In the genomic region with DNA sequence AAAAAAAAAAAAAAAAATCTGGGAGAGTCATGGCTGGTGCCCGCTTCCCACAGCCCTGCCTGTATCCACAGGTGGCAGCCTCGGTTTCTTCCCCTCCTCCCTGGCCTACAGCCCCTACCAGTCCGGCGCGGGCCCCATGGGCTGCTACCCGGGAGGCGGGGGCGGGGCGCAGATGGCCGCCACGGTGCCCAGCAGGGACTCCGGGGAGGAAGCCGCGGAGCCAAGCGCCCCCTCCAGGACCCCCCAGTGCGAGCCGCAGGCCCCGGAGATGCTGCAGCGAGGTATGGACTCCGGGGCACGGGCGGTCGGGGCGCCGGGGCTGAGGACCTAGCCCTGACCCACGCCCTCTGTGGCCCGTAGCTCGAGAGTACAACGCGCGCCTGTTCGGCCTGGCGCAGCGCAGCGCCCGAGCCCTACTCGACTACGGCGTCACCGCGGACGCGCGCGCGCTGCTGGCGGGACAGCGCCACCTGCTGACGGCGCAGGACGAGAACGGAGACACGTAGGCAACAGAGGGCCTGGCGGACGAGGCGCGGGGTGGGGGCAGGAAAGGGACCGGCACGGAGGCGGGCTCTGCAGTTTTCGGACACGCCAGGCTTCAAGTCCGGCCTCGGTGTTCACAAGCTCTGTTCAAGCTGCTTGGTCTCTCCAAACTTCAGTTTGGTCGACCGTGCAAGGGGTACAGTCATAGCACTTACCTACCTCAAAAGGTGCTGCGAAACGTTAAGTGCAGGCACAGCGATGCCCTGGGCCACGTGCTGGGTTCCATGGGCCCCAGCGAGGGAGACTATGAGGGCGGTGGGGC, we compare ENCODE assay signal across 8 cellular contexts. TPM values are rescaled to one million over a fixed set of nuclear protein-coding genes. Genes with fewer than 3 reads are reported as not detected.
DNase-seq lines count a peak whose midpoint lies in the region; ATAC-seq and TF ChIP-seq lines count a peak whose summit lies in the region.

No MANE protein-coding gene starts in this region.

- 3% methylated on average over 38 of the region's 72 CpGs for WGBS in esophagus muscularis mucosa

- H3K36me3 ChIP-seq in HUES48 (ENCODE audit: control insufficient read depth, insufficient read depth, low read length) (peaks cover 32% of the 10 kb centered on the region), esophagus muscularis mucosa (peaks cover 0 to 63% (median 49%) of the 10 kb centered on the region in 4 donors)

- peak; percentile 95 to 96 (median 95) for TF ChIP-seq CTCF in esophagus muscularis mucosa (IDR thresholded peaks at IDR 0.05)

- no peak for TF ChIP-seq POLR2A in esophagus muscularis mucosa (IDR thresholded peaks at IDR 0.05; ENCODE audit: low read depth)

- ATAC-seq in GM19455 (IDR thresholded peaks at IDR 0.05; ENCODE audit: unreplicated experiment), result peak; percentile 40

- H3K27me3 ChIP-seq in HUES48 (ENCODE audit: control insufficient read depth, insufficient read depth, low read length) (peaks cover 14% of the 10 kb centered on the region), esophagus muscularis mucosa (no peaks in the 10 kb centered on the region)

- H3K27ac ChIP-seq in HUES48 (ENCODE audit: low read depth, low read length) (peak overlapping the region; percentile 63), esophagus muscularis mucosa (replicated peaks in 1 of 4) (peak overlapping the region; percentile 86 to 99 (median 94))

- DNase-seq in COLO668 (lab: John Stamatoyannopoulos, UW; ENCODE audit: unreplicated experiment) (peak; percentile 86), OCI-M2 (lab: John Stamatoyannopoulos, UW; ENCODE audit: unreplicated experiment) (peak; percentile 39), esophagus muscularis mucosa (ENCODE audit: extremely low spot score) (peak; percentile 95), myocyte (ENCODE audit: low read depth) (peak; percentile 84)
- DNase-seq in activated T-cell treated with anti-CD3 and anti-CD28 coated beads, Interleukin-2, amount 50 U/mL, for 48 hours, result peak; percentile 93
- DNase-seq in stimulated activated CD8-positive, alpha-beta memory T cell treated with anti-CD3 and anti-CD28 coated beads, Interleukin-7, amount 100 ng/mL, for 4 hours (ENCODE audit: low read depth in 2 of 2), result peak; percentile 66 to 80

- H3K9me3 ChIP-seq in HUES48 (ENCODE audit: control insufficient read depth, insufficient read depth, low read length), result no peaks in the 10 kb centered on the region
- no peaks in the 10 kb centered on the region for H3K9me3 ChIP-seq in esophagus muscularis mucosa

- H3K4me1 ChIP-seq in HUES48 (ENCODE audit: control insufficient read depth, insufficient read depth, low read length), result peaks cover 14% of the 10 kb centered on the region
- peaks cover 25 to 96% (median 85%) of the 10 kb centered on the region in 4 donors for H3K4me1 ChIP-seq in esophagus muscularis mucosa

- TF ChIP-seq EP300 in esophagus muscularis mucosa (IDR thresholded peaks at IDR 0.05), result no peak

- intact Hi-C loops in esophagus muscularis mucosa (cut with DNase I), result no loop called here

- H3K9ac ChIP-seq in HUES48 (ENCODE audit: low read depth, low read length), result no peak overlapping the region

- peak overlapping the region; percentile 69 for H3K4me3 ChIP-seq in HUES48 (ENCODE audit: low read depth, low read length)
- H3K4me3 ChIP-seq in esophagus muscularis mucosa, result peak overlapping the region; percentile 59 to 68 (median 65)

RNA-seq across cellular contexts. Expression of a gene that starts 3.9 kb away (rescaled TPM):
- total RNA-seq in esophagus muscularis mucosa (10 to 100 TPM; 18.7 to 47.0 (median 41.2) TPM), myocyte (43.6 and 45.0 TPM in 2 replicates)
- polyA plus RNA-seq in myocyte (2012), result 26.4 TPM

RNA-seq across cellular contexts. Expression of a gene that starts 19.2 kb away (rescaled TPM):
- 100 to 1,000 TPM in 2 of 4 donors, 10 to 100 TPM in 2; 88.0 to 268 (median 108) TPM for total RNA-seq in esophagus muscularis mucosa
- 0.10 and 0.32 TPM in 2 replicates for total RNA-seq in myocyte
- 2.7 TPM for polyA plus RNA-seq in myocyte (2012)

RNA-seq across cellular contexts. Expression of a gene that starts 21.2 kb away (rescaled TPM):
- total RNA-seq in esophagus muscularis mucosa (10 to 100 TPM; 19.5 to 45.9 (median 29.0) TPM), myocyte (17.3 and 22.4 TPM in 2 replicates)
- 11.7 TPM for polyA plus RNA-seq in myocyte (2012)

RNA-seq across cellular contexts. Expression of a gene that starts 33.0 kb away (rescaled TPM):
- total RNA-seq in esophagus muscularis mucosa (10 to 100 TPM; 61.0 to 92.7 (median 71.2) TPM), myocyte (73.3 and 93.3 TPM in 2 replicates)
- polyA plus RNA-seq in myocyte (2012), result 83.8 TPM

RNA-seq across cellular contexts. Expression of a gene that starts 51.9 kb away (rescaled TPM):
- total RNA-seq in esophagus muscularis mucosa, result 1 to 10 TPM in 1 of 4 donors, not detected in 3; 1.0 TPM
- not detected in 2 replicates for total RNA-seq in myocyte
- polyA plus RNA-seq in myocyte (2012), result not detected

Comparison
In these comparisons a context has a peak if more than half of its experiments do, and no peak if none do; other contexts are left out.
1. Peak in every context shown above with its lines: DNase-seq, ATAC-seq, H3K4me3 ChIP-seq and H3K27ac ChIP-seq.
2. DNase-seq: peak in every context shown above with its lines; median percentile 95 in esophagus muscularis mucosa; 93 in activated T-cell treated with anti-CD3 and anti-CD28 coated beads, Interleukin-2, amount 50 U/mL, for 48 hours; 86 in COLO668; 84 in myocyte; 73 in stimulated activated CD8-positive, alpha-beta memory T cell treated with anti-CD3 and anti-CD28 coated beads, Interleukin-7, amount 100 ng/mL, for 4 hours; 39 in OCI-M2.
3. RNA of a gene that starts 19.2 kb away (total RNA-seq): 88.0 to 268 TPM in esophagus muscularis mucosa; 0.10 to 0.32 TPM in myocyte; every median in the first group is over 10 times any median in the second.